Comparison of ENCODE assay signal across 9 cellular contexts in genomic region chr10:115706482-115707076, GRCh38.
DNase-seq lines count a peak whose midpoint lies in the region; ATAC-seq, FAIRE-seq and TF ChIP-seq lines count a peak whose summit lies in the region.
"Had no signal": no experiment of that assay in that cellular context is flagged by ENCODE, and none has a peak within 500 bp of the region (broad histone marks: within the 10 kb centered on the region; RNA-seq: fewer than 3 reads in every experiment).

No MANE protein-coding gene starts in this region.

- 0 out of 3 replicates have a peak, but pooled peaks have one; percentile 50 for ATAC-seq in RWPE2 (ENCODE audit: low read depth)
- ATAC-seq in HG03108 (IDR thresholded peaks at IDR 0.05; ENCODE audit: unreplicated experiment) = no peak
- ATAC-seq in HG02678 (IDR thresholded peaks at IDR 0.05; ENCODE audit: unreplicated experiment) = no peak

- no CpG with 5 or more reads among the region's 2 CpGs for WGBS in iPS DF 6.9 (ENCODE audit: insufficient coverage, insufficient read length)

- H3K9me3 ChIP-seq in RWPE2 (ENCODE audit: severe bottlenecking) = no peaks in the 10 kb centered on the region
- no peaks in the 10 kb centered on the region for H3K9me3 ChIP-seq in iPS DF 6.9 (ENCODE audit: control insufficient read depth, insufficient read depth, low read length)

- FAIRE-seq in H54 (lab: Jason Lieb, UNC) = peak; percentile 60

- no peak overlapping the region for H3K4me3 ChIP-seq in RWPE2 (ENCODE audit: severe bottlenecking)
- no peak overlapping the region for H3K4me3 ChIP-seq in iPS DF 6.9 (ENCODE audit: low read length)

- no peaks in the 10 kb centered on the region for H3K4me1 ChIP-seq in RWPE2 (ENCODE audit: insufficient read depth, poor library complexity, severe bottlenecking)
- H3K4me1 ChIP-seq in iPS DF 6.9 (ENCODE audit: control insufficient read depth, insufficient read depth, low read length) = no peaks in the 10 kb centered on the region

- H3K36me3 ChIP-seq in RWPE2 (ENCODE audit: low read depth) = no peaks in the 10 kb centered on the region
- no peaks in the 10 kb centered on the region for H3K36me3 ChIP-seq in iPS DF 6.9 (ENCODE audit: control insufficient read depth, insufficient read depth, low read length)

- TF ChIP-seq POLR2A in H54 (IDR thresholded peaks at IDR 0.05; ENCODE audit: low read depth, low read length) = no peak

- DNase-seq in AG08396 (ENCODE audit: low spot score) (peak; percentile 4), H54 (ENCODE audit: insufficient read length, low spot score) (no peak), RWPE2 (ENCODE audit: low spot score) (no peak), iPS DF 6.9 (ENCODE audit: low read depth, low spot score) (peak; percentile 1), T-helper 1 cell (no peak)
- no peak for DNase-seq in activated effector memory CD4-positive, alpha-beta T cell treated with Interleukin-2 at 50 U/mL for 16 hours

- H3K27me3 ChIP-seq in RWPE2 (ENCODE audit: insufficient read depth, poor library complexity, severe bottlenecking) (no peaks in the 10 kb centered on the region), iPS DF 6.9 (ENCODE audit: control insufficient read depth, insufficient read depth, low read length) (no peaks in the 10 kb centered on the region)

- TF ChIP-seq CTCF in RWPE2 (IDR thresholded peaks at IDR 0.05; ENCODE audit: poor library complexity, severe bottlenecking) = peak; percentile 71

- no peak overlapping the region for H3K27ac ChIP-seq in RWPE2 (ENCODE audit: poor library complexity, severe bottlenecking)
- H3K27ac ChIP-seq in iPS DF 6.9 (ENCODE audit: low read length) = no peak overlapping the region
- H3K27ac ChIP-seq: epithelial cell of prostate had no signal

Comparison
In these comparisons a context has a peak if more than half of its experiments do, and no peak if none do; other contexts are left out.
1. DNase-seq: peak in AG08396 (single experiment) and iPS DF 6.9 (single experiment); none in H54 (single experiment), RWPE2 (single experiment), activated effector memory CD4-positive, alpha-beta T cell treated with Interleukin-2 at 50 U/mL for 16 hours (single experiment) and T-helper 1 cell (0 of 5).